Comparison of ENCODE assay signal across 8 cellular contexts in the genomic region with DNA sequence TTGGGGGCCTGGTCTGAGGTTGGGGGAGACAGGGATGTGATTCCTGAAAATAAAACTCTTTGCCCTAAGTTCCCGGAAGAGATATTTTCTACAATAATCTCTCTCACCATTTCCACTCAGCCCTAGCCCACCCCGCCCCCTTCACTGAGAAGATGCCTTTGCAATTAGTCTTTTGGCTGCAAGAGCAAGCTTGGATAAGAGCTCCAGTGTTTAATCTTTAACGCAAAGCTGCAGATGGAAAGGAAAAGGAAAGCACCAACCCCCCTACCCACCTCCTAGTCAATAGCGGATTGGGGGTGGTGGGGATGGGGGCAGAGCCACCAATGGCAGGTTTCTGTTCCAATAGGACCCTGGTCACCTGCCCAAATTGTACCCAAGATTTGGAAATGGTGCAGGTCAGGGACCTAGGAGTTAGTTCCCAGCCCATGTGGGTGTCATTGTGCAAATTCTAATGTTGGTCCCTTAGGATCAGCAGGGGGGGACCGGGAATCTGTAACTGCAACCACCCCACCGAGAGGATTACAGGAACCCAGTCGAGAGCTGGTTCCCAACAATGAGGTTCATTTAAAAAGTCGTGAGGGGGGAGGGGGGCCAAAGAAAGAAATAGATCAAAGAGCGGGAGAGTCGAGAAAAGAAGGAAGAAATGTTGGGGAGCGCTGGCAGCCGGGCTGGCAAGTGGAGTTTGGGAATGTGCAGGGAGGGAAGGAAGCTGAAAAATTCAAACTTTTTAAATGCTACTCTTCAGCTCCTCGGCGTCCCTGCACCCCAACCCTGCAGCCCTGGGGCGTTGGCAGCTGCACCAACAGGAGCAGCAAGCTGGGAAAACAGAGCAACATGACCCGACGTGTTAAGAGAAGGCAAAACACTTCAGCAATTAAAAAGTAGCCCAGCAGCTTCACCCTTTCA. TPM values are rescaled to one million over a fixed set of nuclear protein-coding genes. Genes with fewer than 3 reads are reported as not detected.
DNase-seq lines count a peak whose midpoint lies in the region; ATAC-seq and TF ChIP-seq lines count a peak whose summit lies in the region.

No MANE protein-coding gene starts in this region.

- H3K4me3 ChIP-seq in colonic mucosa (peak overlapping the region; percentile 74), aorta (ENCODE audit: low read length in 2 of 2) (peak overlapping the region; percentile 73 to 89)

- peaks cover 21% of the 10 kb centered on the region for H3K36me3 ChIP-seq in ES-I3 (ENCODE audit: insufficient read depth, low read length)
- no peaks in the 10 kb centered on the region for H3K36me3 ChIP-seq in colonic mucosa
- H3K36me3 ChIP-seq in aorta (ENCODE audit: control insufficient read depth in 1 of 2, insufficient read depth in 2 of 2, low read length in 1 of 2), result peaks cover 0 to 2% of the 10 kb centered on the region in 2 donors

- peaks cover 11% of the 10 kb centered on the region; the same call in 1 of the 2 replicates for H3K4me1 ChIP-seq in ES-I3 (ENCODE audit: insufficient read depth, low read length)
- H3K4me1 ChIP-seq in colonic mucosa, result no peaks in the 10 kb centered on the region
- peaks cover 0 to 6% of the 10 kb centered on the region in 2 donors for H3K4me1 ChIP-seq in aorta (ENCODE audit: control insufficient read depth in 1 of 2, insufficient read depth in 2 of 2, low read length in 2 of 2)

- POLR2A ChIA-PET in GM10248 (lab: Yijun Ruan, JAX), result interaction anchor here (0.7 to 2.5 kb wide), 3 partner anchors 23 to 388 kb away, joined by 3 to 14 read pairs (median 3); no protein-coding TSS in a partner anchor

- H3K27me3 ChIP-seq in colonic mucosa (no peaks in the 10 kb centered on the region), aorta (ENCODE audit: control insufficient read depth in 1 of 2, insufficient read depth in 2 of 2, low read length in 1 of 2) (peaks cover 0 to 2% of the 10 kb centered on the region in 2 donors)

- CTCF ChIA-PET in GM10248 (lab: Yijun Ruan, JAX), result interaction anchor here (1.2 to 6.6 kb wide), 8 partner anchors 26 to 854 kb away, joined by 3 to 84 read pairs (median 4); no protein-coding TSS in a partner anchor

- H3K9me3 ChIP-seq in ES-I3 (ENCODE audit: control insufficient read depth, insufficient read depth, low read length) (no peaks in the 10 kb centered on the region), colonic mucosa (no peaks in the 10 kb centered on the region), aorta (ENCODE audit: control insufficient read depth, low read length) (no peaks in the 10 kb centered on the region)

- intact Hi-C loops in colonic mucosa (cut with DNase I) (loop anchor here (10.0 kb wide), 1 partner anchor 267 kb away; no protein-coding TSS in a partner anchor), aorta (cut with DNase I) (loop anchor here (5.0 kb wide), 4 partner anchors 244 to 399 kb away; no protein-coding TSS in a partner anchor)

- DNase-seq in NCI-H69 (lab: John Stamatoyannopoulos, UW), result peak; percentile 64
- peak; percentile 60 for DNase-seq in colonic mucosa
- peak; percentile 56 for DNase-seq in midbrain (lab: John Stamatoyannopoulos, UW)
- DNase-seq in aorta, result peak in 1 of 2 donors; percentile 59
- DNase-seq in GM10248 (ENCODE audit: extremely low spot score), result no peak
- DNase-seq in DMS114 treated with DMSO at 0.1 percent for 48 hours (lab: John Stamatoyannopoulos, UW; ENCODE audit: unreplicated experiment), result no peak

- TF ChIP-seq CTCF in colonic mucosa (IDR thresholded peaks at IDR 0.05), result no peak
- TF ChIP-seq CTCF in GM10248 (IDR thresholded peaks at IDR 0.05; ENCODE audit: control extremely low read depth, extremely low read depth, low read depth, missing control alignments), result no peak

- WGBS in aorta, 2 donors, result 0 to 1% methylated on average over 17 of the region's 17 CpGs

- ATAC-seq in aorta (ENCODE audit: low FRiP score) (no peak), GM21528 (IDR thresholded peaks at IDR 0.05; ENCODE audit: low FRiP score, unreplicated experiment) (no peak)

- H3K27ac ChIP-seq in colonic mucosa (peak overlapping the region; percentile 100), aorta (ENCODE audit: low read depth in 1 of 2, low read length in 2 of 2) (peak overlapping the region in 1 of 2 donors; percentile 82)

- H3K9ac ChIP-seq in ES-I3 (ENCODE audit: low read depth, low read length), result peak overlapping the region; percentile 97
- H3K9ac ChIP-seq in colonic mucosa (ENCODE audit: low read depth in 2 of 2, low read length in 2 of 2), result peak overlapping the region; percentile 97 to 100

RNA-seq across cellular contexts. Expression of a gene that starts 1.5 kb away (rescaled TPM):
- 100 to 1,000 TPM in 1 of 2 donors, 10 to 100 TPM in 1; 97.0 to 123 TPM for total RNA-seq in colonic mucosa
- 100 to 1,000 TPM; 302 to 388 TPM for total RNA-seq in aorta
- polyA plus RNA-seq in aorta, result 10 to 100 TPM; 35.3 to 48.6 TPM

Comparison
In these comparisons a context has a peak if more than half of its experiments do, and no peak if none do; other contexts are left out.
1. DNase-seq: peak in NCI-H69 (single experiment), colonic mucosa (single experiment) and midbrain (single experiment); none in GM10248 (single experiment) and DMS114 treated with DMSO at 0.1 percent for 48 hours (single experiment).